23 cellular contexts compared by ENCODE assay signal in genomic region chr17:6177941-6178694, GRCh38.
DNase-seq lines count a peak whose midpoint lies in the region; ATAC-seq, FAIRE-seq and TF ChIP-seq lines count a peak whose summit lies in the region.
"Had no signal": no experiment of that assay in that cellular context is flagged by ENCODE, and none has a peak within 500 bp of the region (broad histone marks: within the 10 kb centered on the region; RNA-seq: fewer than 3 reads in every experiment).

No MANE protein-coding gene starts in this region.

- peaks cover 4% of the 10 kb centered on the region for H3K27me3 Mint-ChIP-seq in H9 (ENCODE audit: low read depth)

- H3K9me3 ChIP-seq in H9 (ENCODE audit: control insufficient read depth, low read depth, low read length) (no peaks in the 10 kb centered on the region), PC-3 (ENCODE audit: low read length) (no peaks in the 10 kb centered on the region), H1 (ENCODE audit: insufficient read depth in 2 of 2, low read depth in 1 of 2, low read length in 1 of 2) (no peaks in the 10 kb centered on the region), lower lobe of right lung (no peaks in the 10 kb centered on the region)
- H3K9me3 ChIP-seq: Peyer's patch had no signal

- H3F3A ChIP-seq in PC-3 (ENCODE audit: low read length, unreplicated experiment) = no peaks in the 10 kb centered on the region

- TF ChIP-seq CTCF in H9 (conservative IDR thresholded peaks at IDR 0.05) = peak; percentile 38; the same call in 2 of the 3 replicates
- TF ChIP-seq CTCF in PC-3 (conservative IDR thresholded peaks at IDR 0.05; ENCODE audit: low read depth, low read length) = 0 out of 2 replicates have a peak, but pooled peaks have one; percentile 9
- peak; percentile 22 to 30 (median 27); a peak in 3 of 4 replicates for TF ChIP-seq CTCF in H1 (IDR thresholded peaks at IDR 0.05; ENCODE audit: control extremely low read depth in 1 of 3, insufficient read depth in 1 of 3, low read depth in 1 of 3, low read length in 3 of 3)
- TF ChIP-seq CTCF in lower lobe of right lung (IDR thresholded peaks at IDR 0.05) = no peak

- H3K4me2 ChIP-seq in H9 (ENCODE audit: insufficient read depth, insufficient read length, low read length) (no peak overlapping the region), PC-3 (ENCODE audit: low read length) (no peak overlapping the region), H1 (ENCODE audit: insufficient read depth in 1 of 2, low read depth in 2 of 2, low read length in 2 of 2) (no peak overlapping the region), mesendoderm (ENCODE audit: low read length) (no peak overlapping the region)

- CTCF ChIA-PET in PC-3 (lab: Charles Lee) (no interaction called here), H1 (lab: Charles Lee; ENCODE audit: partially characterized antibody) (interaction anchor here (1.0 to 1.2 kb wide), 3 partner anchors 32 to 377 kb away, joined by 3 to 4 read pairs (median 3); no protein-coding TSS in a partner anchor)

- H4K91ac ChIP-seq in H9 (ENCODE audit: insufficient read length, low read depth, low read length) (no peak overlapping the region), H1 (replicated peaks; ENCODE audit: insufficient read length, low read length) (no peak overlapping the region)

- H3K79me1 ChIP-seq in H9 (ENCODE audit: insufficient read depth, low read depth, low read length, poor library complexity, severe bottlenecking) (no peaks in the 10 kb centered on the region), H1 (ENCODE audit: low read depth, low read length) (no peaks in the 10 kb centered on the region), mesendoderm (ENCODE audit: low read length) (no peaks in the 10 kb centered on the region)

- no peak for DNase-seq in H9
- DNase-seq in PC-3 = peak; percentile 4
- DNase-seq in H1 (ENCODE audit: low read depth in 1 of 2, low spot score in 2 of 2) = no peak
- peak; percentile 34 for DNase-seq in mesendoderm
- DNase-seq in AML-193 (lab: John Stamatoyannopoulos, UW) = no peak
- no peak for DNase-seq in lower lobe of right lung
- DNase-seq: CD8-positive, alpha-beta memory T cell; DMS79; GOT3; HFFc6; MM.1S; NCI-H1105 treated with DMSO at 0.1 percent for 48 hours; NCI-H187 treated with DMSO at 0.1 percent for 48 hours; NCI-H2171; NCI-H446; NCI-H69; Right ventricle myocardium superior had no signal

- no peak overlapping the region for H3K56ac ChIP-seq in H9 (ENCODE audit: insufficient read length, low read depth, low read length)
- no peak overlapping the region for H3K56ac ChIP-seq in H1 (replicated peaks; ENCODE audit: insufficient read length, low read depth, low read length)
- no peak overlapping the region for H3K56ac ChIP-seq in mesendoderm (ENCODE audit: low read length)

- no peak overlapping the region for H3K4me3 Mint-ChIP-seq in H9
- H3K4me3 Mint-ChIP-seq: HFFc6 had no signal

- no peaks in the 10 kb centered on the region for H3K79me2 ChIP-seq in H9 (ENCODE audit: insufficient read depth, low read length)
- no peaks in the 10 kb centered on the region for H3K79me2 ChIP-seq in PC-3 (ENCODE audit: low read length)
- H3K79me2 ChIP-seq in H1 (ENCODE audit: control insufficient read depth in 1 of 2, insufficient read depth in 2 of 2, low read length in 2 of 2) = no peaks in the 10 kb centered on the region
- no peaks in the 10 kb centered on the region for H3K79me2 ChIP-seq in mesendoderm (ENCODE audit: control insufficient read depth, insufficient read depth, low read length)

- peak; percentile 35 to 55 for TF ChIP-seq RAD21 in H1 (IDR thresholded peaks at IDR 0.05 in 1 of 2, conservative IDR thresholded peaks at IDR 0.05 in 1 of 2; ENCODE audit: low read depth in 2 of 2, low read length in 2 of 2)

- H3K36me3 ChIP-seq in PC-3 (ENCODE audit: low read depth, low read length) (no peaks in the 10 kb centered on the region), H1 (ENCODE audit: control insufficient read depth in 2 of 4, insufficient read depth in 4 of 4, low read length in 3 of 4) (no peaks in the 10 kb centered on the region), mesendoderm (ENCODE audit: control insufficient read depth, insufficient read depth, low read length) (no peaks in the 10 kb centered on the region), lower lobe of right lung (no peaks in the 10 kb centered on the region)
- H3K36me3 ChIP-seq: BLaER1 treated with 17β-estradiol and CSF1 and Interleukin-3, amounts not matched to agents 10 nM and 100 nM; Peyer's patch had no signal

- no peak overlapping the region for H2BK15ac ChIP-seq in H9 (ENCODE audit: low read depth, low read length)
- peak overlapping the region; percentile 40; the same call in 1 of the 2 replicates for H2BK15ac ChIP-seq in H1 (ENCODE audit: low read length)
- H2BK15ac ChIP-seq in mesendoderm (replicated peaks; ENCODE audit: low read depth) = no peak overlapping the region

- H3K9ac ChIP-seq in H9 (ENCODE audit: extremely low read depth, insufficient read length, low read length) (no peak overlapping the region), PC-3 (ENCODE audit: low read length) (no peak overlapping the region), H1 (replicated peaks in 1 of 4; ENCODE audit: extremely low read depth in 1 of 4, low read depth in 3 of 4, low read length in 3 of 4) (no peak overlapping the region), mesendoderm (ENCODE audit: low read length) (no peak overlapping the region)

- peaks cover 15% of the 10 kb centered on the region in 2 experiments for H3K4me1 Mint-ChIP-seq in H9
- H3K4me1 Mint-ChIP-seq: CD8-positive, alpha-beta memory T cell had no signal

- H2AK5ac ChIP-seq in H9 (ENCODE audit: insufficient read length, low read length) = no peak overlapping the region
- no peak overlapping the region for H2AK5ac ChIP-seq in H1 (ENCODE audit: low read depth, low read length)
- no peak overlapping the region for H2AK5ac ChIP-seq in mesendoderm (ENCODE audit: low read length)

- H2BK5ac ChIP-seq in H9 (ENCODE audit: insufficient read length, low read length) = no peak overlapping the region
- H2BK5ac ChIP-seq in H1 (ENCODE audit: low read depth, low read length) = peak overlapping the region; percentile 19; the same call in 1 of the 2 replicates
- H2BK5ac ChIP-seq in mesendoderm (ENCODE audit: low read length) = no peak overlapping the region

- H4K20me1 ChIP-seq in H9 (ENCODE audit: control insufficient read depth, insufficient read depth, insufficient read length) = no peaks in the 10 kb centered on the region
- H4K20me1 ChIP-seq in PC-3 (ENCODE audit: low read length) = no peaks in the 10 kb centered on the region
- no peaks in the 10 kb centered on the region for H4K20me1 ChIP-seq in H1 (replicated peaks in 1 of 2; ENCODE audit: control insufficient read depth in 1 of 2, insufficient read depth in 2 of 2, low read length in 2 of 2)
- H4K20me1 ChIP-seq: BLaER1 treated with 17β-estradiol and CSF1 and Interleukin-3, amounts not matched to agents 10 nM and 100 nM had no signal

- H4K8ac ChIP-seq in H9 (replicated peaks; ENCODE audit: insufficient read length, low read depth, low read length) (no peak overlapping the region), H1 (ENCODE audit: extremely low read depth, insufficient read depth, low read length) (no peak overlapping the region), mesendoderm (ENCODE audit: low read depth, low read length) (no peak overlapping the region)

- no CpG with 5 or more reads among the region's 5 CpGs for WGBS in H9 (ENCODE audit: extremely low coverage, insufficient read length, low lambda C conversion rate)
- WGBS in H1 (ENCODE audit: extremely low coverage in 1 of 2, insufficient coverage in 1 of 2, insufficient read length in 1 of 2, insufficient replicate concordance in 2 of 2, low coverage in 1 of 2, low lambda C conversion rate in 2 of 2, missing lambda C conversion rate in 1 of 2), 2 experiments = 82% methylated on average over 5 of the region's 5 CpGs; no CpG with 5 or more reads in 1 of the 2 experiments
- WGBS in mesendoderm (ENCODE audit: extremely low coverage, insufficient coverage, low lambda C conversion rate) = no CpG with 5 or more reads among the region's 5 CpGs

- H3T11ph ChIP-seq in H9 (ENCODE audit: low read length) = no peak overlapping the region

- H3K4me1 ChIP-seq in H9 (ENCODE audit: insufficient read depth, low read length) (no peaks in the 10 kb centered on the region), PC-3 (ENCODE audit: insufficient read depth, low read length) (no peaks in the 10 kb centered on the region), H1 (replicated peaks in 1 of 4; ENCODE audit: control insufficient read depth in 3 of 4, insufficient read depth in 4 of 4, low read length in 3 of 4) (no peaks in the 10 kb centered on the region; a peak in 2 of 7 replicates), mesendoderm (ENCODE audit: control insufficient read depth, low read depth, low read length) (no peaks in the 10 kb centered on the region), lower lobe of right lung (no peaks in the 10 kb centered on the region)
- H3K4me1 ChIP-seq: Peyer's patch had no signal

- no TSS peak for BruUV-seq in PC-3 (replicated peaks; lab: Mats Ljungman, UMichigan)

- H3K27me3 ChIP-seq in H9 (ENCODE audit: insufficient read depth, low read length) = no peaks in the 10 kb centered on the region
- no peaks in the 10 kb centered on the region for H3K27me3 ChIP-seq in PC-3 (ENCODE audit: low read length)
- H3K27me3 ChIP-seq in H1 (replicated peaks in 1 of 4; ENCODE audit: control insufficient read depth in 3 of 4, extremely low read depth in 1 of 4, insufficient read depth in 3 of 4, low read length in 3 of 4) = no peaks in the 10 kb centered on the region
- no peaks in the 10 kb centered on the region for H3K27me3 ChIP-seq in mesendoderm (ENCODE audit: insufficient read depth, low read length, poor library complexity)
- no peaks in the 10 kb centered on the region for H3K27me3 ChIP-seq in lower lobe of right lung (ENCODE audit: low read depth)
- H3K27me3 ChIP-seq: BLaER1 treated with 17β-estradiol and CSF1 and Interleukin-3, amounts not matched to agents 10 nM and 100 nM; Peyer's patch had no signal

- no peak overlapping the region for H3K4me3 ChIP-seq in PC-3 (ENCODE audit: low read length)
- no peak overlapping the region for H3K4me3 ChIP-seq in H1 (ENCODE audit: extremely low read depth in 1 of 4, insufficient read depth in 2 of 4, low read depth in 3 of 4, low read length in 4 of 4)
- no peak overlapping the region for H3K4me3 ChIP-seq in mesendoderm (ENCODE audit: low read length)
- H3K4me3 ChIP-seq in lower lobe of right lung = no peak overlapping the region
- H3K4me3 ChIP-seq: BLaER1 treated with 17β-estradiol and CSF1 and Interleukin-3, amounts not matched to agents 10 nM and 100 nM; Peyer's patch; SK-N-MC had no signal

- POLR2A ChIA-PET in PC-3 (lab: Charles Lee; ENCODE audit: unreplicated experiment) = no interaction called here
- POLR2A ChIA-PET in H1 (lab: Charles Lee; ENCODE audit: partially characterized antibody) = interaction anchor here (1.7 kb wide), 1 partner anchor 11 kb away, joined by 3 read pairs; no protein-coding TSS in a partner anchor

- no peak for ATAC-seq in PC-3
- ATAC-seq in HG03139 (IDR thresholded peaks at IDR 0.05; ENCODE audit: unreplicated experiment) = no peak
- ATAC-seq in lower lobe of right lung = no peak

- no peak overlapping the region for H2BK120ac ChIP-seq in H9 (ENCODE audit: low read depth, low read length, poor library complexity, severe bottlenecking)
- H2BK120ac ChIP-seq in H1 (replicated peaks; ENCODE audit: low read depth, low read length) = no peak overlapping the region
- H2BK120ac ChIP-seq in mesendoderm (ENCODE audit: low read depth, low read length) = no peak overlapping the region

- intact Hi-C loops in PC-3 (cut with micrococcal nuclease) (no loop called here), lower lobe of right lung (cut with DNase I) (no loop called here)

- no peaks in the 10 kb centered on the region for H3K9me2 ChIP-seq in PC-3 (replicated peaks; ENCODE audit: low read length)

- no peak overlapping the region for H3K23ac ChIP-seq in H9 (ENCODE audit: insufficient read length, low read depth, low read length)
- no peak overlapping the region for H3K23ac ChIP-seq in H1 (ENCODE audit: insufficient read length)
- no peak overlapping the region for H3K23ac ChIP-seq in mesendoderm (ENCODE audit: low read length)

- no peak overlapping the region for H2BK20ac ChIP-seq in H9 (ENCODE audit: low read depth, low read length, poor library complexity, severe bottlenecking)
- H2BK20ac ChIP-seq in H1 (ENCODE audit: low read length) = no peak overlapping the region

- H2BK12ac ChIP-seq in H9 (ENCODE audit: insufficient read length, low read depth, low read length) (no peak overlapping the region), H1 (ENCODE audit: low read depth, low read length) (0 out of 2 replicates have a peak overlapping the region, but pooled peaks have one; percentile 52)

- H3K18ac ChIP-seq in H9 (ENCODE audit: insufficient read length, low read depth, low read length) (no peak overlapping the region), H1 (ENCODE audit: extremely low read depth, low read length) (no peak overlapping the region), mesendoderm (ENCODE audit: low read length) (no peak overlapping the region)

- FAIRE-seq in H1 (lab: Jason Lieb, UNC) = no peak
- FAIRE-seq: A204.1, D721Med had no signal

- no peak for TF ChIP-seq EP300 in H1 (IDR thresholded peaks at IDR 0.05; ENCODE audit: borderline replicate concordance in 1 of 2, low read depth in 2 of 2, low read length in 2 of 2)

- no peak overlapping the region for H3K27ac ChIP-seq in H9 (ENCODE audit: insufficient read length, low read depth, low read length)
- no peak overlapping the region for H3K27ac ChIP-seq in PC-3 (ENCODE audit: low read length)
- no peak overlapping the region for H3K27ac ChIP-seq in H1 (ENCODE audit: low read depth, low read length)
- no peak overlapping the region for H3K27ac ChIP-seq in mesendoderm (ENCODE audit: low read depth, low read length)
- H3K27ac ChIP-seq in lower lobe of right lung = no peak overlapping the region
- H3K27ac ChIP-seq: SK-N-MC had no signal

- peak overlapping the region in 1 of 3 experiments; percentile 35; a peak in 1 of 7 replicates for H3K27ac Mint-ChIP-seq in H9
- H3K27ac Mint-ChIP-seq: CD8-positive, alpha-beta memory T cell; HFFc6 had no signal

- H3K4ac ChIP-seq in H9 (ENCODE audit: low read depth, low read length) (no peak overlapping the region), H1 (replicated peaks; ENCODE audit: insufficient read length, low read depth, low read length) (no peak overlapping the region), mesendoderm (ENCODE audit: low read depth, low read length) (no peak overlapping the region)

- no peaks in the 10 kb centered on the region for H3K36me3 Mint-ChIP-seq in H9 (ENCODE audit: insufficient read depth in 1 of 3, low read depth in 3 of 3)
- H3K36me3 Mint-ChIP-seq: CD8-positive, alpha-beta memory T cell had no signal

- no peaks in the 10 kb centered on the region for H3K9me3 Mint-ChIP-seq in H9
- H3K9me3 Mint-ChIP-seq: CD8-positive, alpha-beta memory T cell; HFFc6 had no signal

- H2AFZ ChIP-seq in H9 (ENCODE audit: low read length) (no peak overlapping the region), PC-3 (ENCODE audit: low read length) (no peak overlapping the region), H1 (ENCODE audit: low read length) (no peak overlapping the region)

- TF ChIP-seq POLR2A in H1 (IDR thresholded peaks at IDR 0.05; ENCODE audit: control extremely low read depth in 1 of 2, low read depth in 2 of 2, low read length in 2 of 2) = no peak

- H4K5ac ChIP-seq in H9 (ENCODE audit: insufficient read length, low read depth, low read length) (no peak overlapping the region), H1 (ENCODE audit: insufficient read length, low read depth, low read length) (no peak overlapping the region), mesendoderm (ENCODE audit: low read length) (no peak overlapping the region)

- H3K23me2 ChIP-seq in H9 (ENCODE audit: insufficient read length, low read depth, low read length, poor library complexity, severe bottlenecking) = no peaks in the 10 kb centered on the region
- H3K23me2 ChIP-seq in H1 (ENCODE audit: low read depth, low read length) = no peaks in the 10 kb centered on the region

- H3K14ac ChIP-seq in H9 (ENCODE audit: insufficient read depth, low read length) = no peak overlapping the region; the same call in 1 of the 2 replicates
- H3K14ac ChIP-seq in H1 (ENCODE audit: insufficient read length) = no peak overlapping the region

Comparison
In these comparisons a context has a peak if more than half of its experiments do, and no peak if none do; other contexts are left out.
1. DNase-seq: peak in PC-3 (single experiment) and mesendoderm (single experiment); none in H9 (single experiment), H1 (0 of 2), AML-193 (0 of 2) and lower lobe of right lung (single experiment).